Comparison of ENCODE assay signal across 20 cellular contexts in genomic region chr13:113283904-113284303, GRCh38. TPM values are rescaled to one million over a fixed set of nuclear protein-coding genes. Genes with fewer than 3 reads are reported as not detected.
A peak's percentile ranks its signal among the peaks of the same experiment; 100 is the strongest.
DNase-seq lines count a peak whose midpoint lies in the region; ATAC-seq, FAIRE-seq and TF ChIP-seq lines count a peak whose summit lies in the region.
"Had no signal": no experiment of that assay in that cellular context is flagged by ENCODE, and none has a peak within 500 bp of the region (broad histone marks: within the 10 kb centered on the region; RNA-seq: fewer than 3 reads in every experiment).

No MANE protein-coding gene starts in this region.

- RAD21 ChIA-PET in GM12878 (lab: Charles Lee; ENCODE audit: unreplicated experiment) = interaction anchor here (0.9 kb wide), 1 partner anchor 16 kb away, joined by 3 read pairs; no protein-coding TSS in a partner anchor

- TF ChIP-seq EP300 in GM12878 (IDR thresholded peaks at IDR 0.05; ENCODE audit: borderline replicate concordance in 1 of 2, control insufficient read depth in 1 of 2, low read depth in 2 of 2, low read length in 2 of 2) = no peak

- H3K4me3 ChIP-seq in HEK293 (ENCODE audit: low read depth, low read length) (no peak overlapping the region), GM12878 (no peak overlapping the region)
- H3K4me3 ChIP-seq in CD8-positive, alpha-beta T cell (ENCODE audit: low read depth, low read length) = no peak overlapping the region

- no peak for DNase-seq in GM12878 (ENCODE audit: low read depth, low spot score)
- peak in 1 of 2 donors; percentile 61 for DNase-seq in foreskin keratinocyte
- DNase-seq in frontal cortex (ENCODE audit: low spot score in 2 of 2) = no peak
- no peak for DNase-seq in NCI-H2171 (lab: John Stamatoyannopoulos, UW)
- no peak for DNase-seq in CD8-positive, alpha-beta T cell
- DNase-seq in AG08395 (ENCODE audit: low spot score) = no peak
- DNase-seq: ACHN; AML-193; Calu3; CD4-positive, alpha-beta memory T cell; DMS79 treated with DMSO at 0.1 percent for 48 hours; GF-D8; HCEC 1CT; HFFc6; KBM-7 had no signal

- no peaks in the 10 kb centered on the region for H3K27me3 ChIP-seq in GM12878 (replicated peaks in 1 of 2; ENCODE audit: control insufficient read depth in 2 of 2, insufficient read depth in 2 of 2, low read length in 1 of 2)
- H3K27me3 ChIP-seq in foreskin keratinocyte = peaks cover 2% of the 10 kb centered on the region
- no peaks in the 10 kb centered on the region for H3K27me3 ChIP-seq in CD8-positive, alpha-beta T cell (ENCODE audit: insufficient read depth, low read length)

- 0 out of 2 replicates have a peak overlapping the region, but pooled peaks have one; percentile 12 for H3K4me2 ChIP-seq in GM12878 (ENCODE audit: control insufficient read depth, insufficient read depth)

- no peak overlapping the region for H3K27ac Mint-ChIP-seq in CD8-positive, alpha-beta T cell
- H3K27ac Mint-ChIP-seq: CD4-positive, alpha-beta memory T cell; HFFc6; IgD-negative memory B cell had no signal

- TF ChIP-seq POLR2A in GM12878 (IDR thresholded peaks at IDR 0.05; ENCODE audit: low read depth, low read length) = no peak

- H4K20me1 ChIP-seq in GM12878 (ENCODE audit: control insufficient read depth, insufficient read depth) = no peaks in the 10 kb centered on the region

- H3K9me3 Mint-ChIP-seq in CD8-positive, alpha-beta T cell = no peaks in the 10 kb centered on the region
- H3K9me3 Mint-ChIP-seq: CD4-positive, alpha-beta memory T cell; HFFc6 had no signal

- TF ChIP-seq CTCF in HEK293 (tag by site-specific recombination; IDR thresholded peaks at IDR 0.05) (no peak), GM12878 (IDR thresholded peaks at IDR 0.05 in 2 of 3, conservative IDR thresholded peaks at IDR 0.05 in 1 of 3; ENCODE audit: control insufficient read depth in 2 of 3, extremely low read depth in 1 of 3, insufficient read depth in 1 of 3, low read depth in 3 of 3, low read length in 3 of 3) (no peak), foreskin keratinocyte (conservative IDR thresholded peaks at IDR 0.05) (no peak)
- no peak for TF ChIP-seq CTCF in CD8-positive, alpha-beta T cell (IDR thresholded peaks at IDR 0.05)

- WGBS in GM12878 (ENCODE audit: insufficient coverage, insufficient replicate concordance, low lambda C conversion rate, missing lambda C conversion rate) = 75% methylated on average over 7 of the region's 8 CpGs

- FAIRE-seq in GM12878 (lab: Jason Lieb, UNC) (no peak), frontal cortex (lab: Jason Lieb, UNC) (no peak)
- FAIRE-seq: A204.1 had no signal

- no TSS peak for BruUV-seq in GM12878 (replicated peaks; lab: Mats Ljungman, UMichigan)

- H3K9ac ChIP-seq in GM12878 (ENCODE audit: control insufficient read depth, insufficient read depth, low read length) = no peak overlapping the region

- H3K36me3 ChIP-seq in HEK293 (ENCODE audit: control insufficient read depth in 2 of 2, insufficient read depth in 1 of 2, low read length in 2 of 2) (no peaks in the 10 kb centered on the region), GM12878 (ENCODE audit: control insufficient read depth in 2 of 2, insufficient read depth in 2 of 2, low read length in 1 of 2) (no peaks in the 10 kb centered on the region)
- H3K36me3 ChIP-seq in CD8-positive, alpha-beta T cell (ENCODE audit: insufficient read depth, low read length) = no peaks in the 10 kb centered on the region

- no peak for TF ChIP-seq RAD21 in GM12878 (IDR thresholded peaks at IDR 0.05; ENCODE audit: insufficient read depth, low read depth, low read length)

- H3K27ac ChIP-seq in HEK293 (ENCODE audit: extremely low read depth, low read depth, low read length) (no peak overlapping the region), GM12878 (ENCODE audit: control insufficient read depth, insufficient read depth) (no peak overlapping the region), foreskin keratinocyte (no peak overlapping the region)
- no peak overlapping the region for H3K27ac ChIP-seq in CD8-positive, alpha-beta T cell (ENCODE audit: low read depth, low read length)
- H3K27ac ChIP-seq: C4-2B, HL-60 had no signal

- in situ Hi-C loops in GM12878 (cut with MboI) = no loop called here

- SMC1A ChIA-PET in GM12878 (lab: Charles Lee; ENCODE audit: uncharacterized antibody, unreplicated experiment) = no interaction called here

- CTCF ChIA-PET in HEK293 (lab: Yijun Ruan, JAX) = no interaction called here
- CTCF ChIA-PET in GM12878 (lab: Yijun Ruan, JAX) = interaction anchor here (1.0 kb wide), 1 partner anchor 9 kb away, joined by 3 read pairs; no protein-coding TSS in a partner anchor
- CTCF ChIA-PET in CD8-positive, alpha-beta T cell (lab: Charles Lee) = no interaction called here

- intact Hi-C loops in GM12878 (cut with micrococcal nuclease; ENCODE audit: unreplicated experiment) = no loop called here
- intact Hi-C loops in CD8-positive, alpha-beta T cell (cut with DNase I, micrococcal nuclease) = no loop called here

- ATAC-seq in GM12878 (no peak), foreskin keratinocyte (peak; percentile 76)
- no peak for ATAC-seq in CD8-positive, alpha-beta T cell

- no peaks in the 10 kb centered on the region for H3K4me1 ChIP-seq in HEK293 (ENCODE audit: control insufficient read depth, insufficient read depth, low read length)
- peaks cover 8% of the 10 kb centered on the region for H3K4me1 ChIP-seq in GM12878 (ENCODE audit: control insufficient read depth, insufficient read depth, low read length)
- H3K4me1 ChIP-seq in foreskin keratinocyte = no peaks in the 10 kb centered on the region
- H3K4me1 ChIP-seq in CD8-positive, alpha-beta T cell (ENCODE audit: insufficient read depth, low read length) = no peaks in the 10 kb centered on the region

- no peak overlapping the region for H2AFZ ChIP-seq in GM12878 (ENCODE audit: control insufficient read depth, low read depth, low read length)

- H3K4me3 Mint-ChIP-seq in CD8-positive, alpha-beta T cell = no peak overlapping the region
- H3K4me3 Mint-ChIP-seq: CD4-positive, alpha-beta memory T cell; HFFc6; IgD-negative memory B cell had no signal

- no peaks in the 10 kb centered on the region for H3K79me2 ChIP-seq in GM12878 (ENCODE audit: control insufficient read depth, insufficient read depth, low read length)

- no peaks in the 10 kb centered on the region for H3K4me1 Mint-ChIP-seq in CD8-positive, alpha-beta T cell (ENCODE audit: low read depth)
- H3K4me1 Mint-ChIP-seq: CD4-positive, alpha-beta memory T cell; IgD-negative memory B cell had no signal

- POLR2A ChIA-PET in HEK293 (lab: Yijun Ruan, JAX) = no interaction called here
- POLR2A ChIA-PET in GM12878 (lab: Charles Lee) = no interaction called here
- POLR2A ChIA-PET in CD8-positive, alpha-beta T cell (lab: Charles Lee) = no interaction called here

- H3K9me3 ChIP-seq in HEK293 (ENCODE audit: control insufficient read depth, insufficient read depth, low read depth, low read length) = no peaks in the 10 kb centered on the region
- H3K9me3 ChIP-seq in GM12878 (replicated peaks; ENCODE audit: control insufficient read depth, insufficient read depth, low read length) = peaks cover 6% of the 10 kb centered on the region; the same call in 2 of the 3 replicates
- H3K9me3 ChIP-seq in CD8-positive, alpha-beta T cell (ENCODE audit: low read length) = no peaks in the 10 kb centered on the region

- H3K27me3 Mint-ChIP-seq in CD8-positive, alpha-beta T cell (ENCODE audit: low read depth) = peaks cover 28% of the 10 kb centered on the region

- no peaks in the 10 kb centered on the region for H3K36me3 Mint-ChIP-seq in CD8-positive, alpha-beta T cell
- H3K36me3 Mint-ChIP-seq: CD4-positive, alpha-beta memory T cell; IgD-negative memory B cell had no signal

TF ChIP-seq in HEK293, 187 proteins besides CTCF, POLR2A, EP300 and RAD21:
- no peak for TF ChIP-seq ZNF561 (tag by site-specific recombination; IDR thresholded peaks at IDR 0.05; ENCODE audit: borderline replicate concordance)
- peak; percentile 85 for TF ChIP-seq ZNF677 (tag by site-specific recombination; IDR thresholded peaks at IDR 0.05)

TF ChIP-seq in GM12878, 131 proteins besides CTCF, POLR2A, EP300 and RAD21:
- 0 out of 2 replicates have a peak, but pooled peaks have one; percentile 29 for TF ChIP-seq MLLT1 (IDR thresholded peaks at IDR 0.05)
- TF ChIP-seq SUPT20H (IDR thresholded peaks at IDR 0.05; ENCODE audit: borderline replicate concordance, control insufficient read depth, low read depth, low read length) = no peak

RNA-seq across cellular contexts. Expression of gene LAMP1, which starts 13.1 kb away (rescaled TPM):
- 33.6 and 34.3 TPM in 2 replicates for total RNA-seq in GM12878 (2013; cell fraction: nucleolus; rRNA removed)
- 44.8 and 54.2 TPM in 2 replicates for total RNA-seq in GM12878 (2014; rRNA removed)
- total RNA-seq in GM12878 (2014; rRNA removed; fragmentation: Illumina TruSeq; extraction: Trizol) = 25.4 and 29.6 TPM in 2 replicates
- total RNA-seq in GM12878 (2021) = 83.0 and 83.2 TPM in 2 replicates
- 34.1 TPM for polyA plus RNA-seq in GM12878 (2011; ENCODE audit: low read depth)
- polyA plus RNA-seq in GM12878 (2011; rRNA removed) = 25.2 and 50.2 TPM in 2 replicates
- 28.6 and 34.2 TPM in 2 replicates for polyA plus RNA-seq in GM12878 (2011; cell fraction: cytosol; rRNA removed)
- 36.6 and 45.0 TPM in 2 replicates for polyA plus RNA-seq in GM12878 (2011; cell fraction: nucleus; rRNA removed)
- 48.2 and 53.2 TPM in 2 replicates for polyA plus RNA-seq in GM12878 (2012)
- polyA plus RNA-seq in GM12878 (2014; fragmentation: Illumina TruSeq; extraction: Trizol) = 20.1 and 35.9 TPM in 2 replicates
- polyA plus RNA-seq in GM12878 (2014; fragmentation: Nextera tagmentation; extraction: Ambion mirVana) = 1 to 10 TPM; 2.5 to 8.4 TPM
- polyA plus RNA-seq in GM12878 (2014; rRNA removed) = 44.4 and 52.8 TPM in 2 replicates
- polyA plus RNA-seq in GM12878 (2016; fragmentation: Nextera tagmentation; extraction: Ambion mirVana) = 10 to 100 TPM in 1 of 2 experiments, 1 to 10 TPM in 1; 2.7 to 26.5 TPM
- 29.5 and 36.2 TPM in 2 replicates for polyA minus RNA-seq in GM12878 (2011; rRNA and poly(A)+ RNA removed)
- polyA minus RNA-seq in GM12878 (2011; cell fraction: cytosol; rRNA and poly(A)+ RNA removed) = 22.4 and 22.7 TPM in 2 replicates
- 6.9 and 13.2 TPM in 2 replicates for polyA minus RNA-seq in GM12878 (2011; cell fraction: nucleus; rRNA and poly(A)+ RNA removed)
- total RNA-seq in foreskin keratinocyte = 140 and 141 TPM in 2 replicates
- polyA plus RNA-seq in foreskin keratinocyte = 135 and 145 TPM in 2 replicates
- total RNA-seq in frontal cortex = 57.9 TPM
- total RNA-seq in CD8-positive, alpha-beta T cell = 10 to 100 TPM; 84.8 to 87.5 TPM
